In the genomic region with DNA sequence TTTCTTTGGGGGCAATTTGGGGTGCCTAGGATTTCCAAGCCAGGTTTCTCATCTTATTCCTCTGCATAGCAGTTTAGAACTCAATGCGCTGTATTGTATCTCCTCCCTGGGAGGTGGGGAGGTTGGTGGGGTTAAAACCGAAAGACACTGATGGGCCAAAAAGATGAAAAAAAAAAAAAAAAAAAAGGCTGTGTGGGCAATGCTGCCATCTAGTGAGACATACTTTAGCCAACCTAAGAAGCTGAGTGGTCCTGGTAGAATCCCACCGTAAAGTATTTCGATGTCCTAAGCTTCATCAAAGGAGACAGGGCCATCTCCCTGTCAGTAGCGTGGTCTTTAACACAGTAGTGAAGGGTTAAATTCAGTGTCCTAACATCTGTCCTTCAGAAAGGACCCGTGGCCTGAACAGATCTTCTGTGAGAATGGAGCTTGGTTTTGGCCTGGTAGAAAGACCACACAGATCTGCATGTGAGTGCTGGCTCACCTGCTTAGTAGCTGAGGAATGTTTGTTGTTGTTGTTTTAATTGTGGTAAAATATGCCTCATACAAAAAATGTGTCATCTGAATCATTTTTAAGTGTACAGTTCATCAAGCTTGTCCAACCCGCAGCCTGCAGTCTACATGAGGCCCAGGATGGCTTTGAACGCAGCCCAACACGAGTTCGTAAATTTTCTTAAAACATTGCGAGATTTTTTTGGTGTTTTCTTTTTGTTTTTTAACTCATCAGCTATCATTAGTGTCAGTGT, we compare ENCODE assay signal across 1 cellular context.
TF ChIP-seq lines count a peak whose summit lies in the region.

No MANE protein-coding gene starts in this region.

TF ChIP-seq in GM12878, 131 proteins besides CTCF, POLR2A, EP300 and RAD21 (continued from another document):
- TF ChIP-seq MYB (IDR thresholded peaks at IDR 0.05; ENCODE audit: borderline replicate concordance, low read depth, low read length), result no peak
TF ChIP-seq in GM12878: peak in this region for 2.
